Comparison of ENCODE assay signal across 9 cellular contexts in genomic region chr5:168706655-168707069, GRCh38.
DNase-seq lines count a peak whose midpoint lies in the region; ATAC-seq and TF ChIP-seq lines count a peak whose summit lies in the region.
"Had no signal": no experiment of that assay in that cellular context is flagged by ENCODE, and none has a peak within 500 bp of the region (broad histone marks: within the 10 kb centered on the region; RNA-seq: fewer than 3 reads in every experiment).

No MANE protein-coding gene starts in this region.

- H3K9me3 ChIP-seq in AG04450 (ENCODE audit: control insufficient read depth, insufficient read depth, low read length), result no peaks in the 10 kb centered on the region
- H3K9me3 ChIP-seq: suprapubic skin had no signal

- ATAC-seq in GM21786 (IDR thresholded peaks at IDR 0.05; ENCODE audit: unreplicated experiment) (no peak), GM21381 (IDR thresholded peaks at IDR 0.05; ENCODE audit: unreplicated experiment) (no peak)

- no peaks in the 10 kb centered on the region for H3K27me3 ChIP-seq in AG04450 (ENCODE audit: control insufficient read depth, insufficient read depth, low read length)
- H3K27me3 ChIP-seq: suprapubic skin had no signal

- POLR2A ChIA-PET in AG04450 (lab: Yijun Ruan, JAX), result no interaction called here

- TF ChIP-seq CTCF in AG04450 (IDR thresholded peaks at IDR 0.05; ENCODE audit: low read depth, low read length), result peak; percentile 65
- TF ChIP-seq CTCF in GM12874 (IDR thresholded peaks at IDR 0.05; ENCODE audit: insufficient read depth, low read depth, low read length), result peak; percentile 24; the same call in 1 of the 2 replicates

- no peak overlapping the region for H3K27ac ChIP-seq in AG04450 (ENCODE audit: low read depth, low read length)
- H3K27ac ChIP-seq: suprapubic skin had no signal

- DNase-seq in AG04450 (ENCODE audit: low read depth, low spot score) (no peak), NCI-H69 (lab: John Stamatoyannopoulos, UW) (peak; percentile 73), cerebellum (ENCODE audit: low spot score) (peak; percentile 84), lung microvascular endothelial cell (ENCODE audit: low read depth in 2 of 2) (peak; percentile 54 to 81), cortex of kidney (lab: John Stamatoyannopoulos, UW) (no peak)

- no peak overlapping the region for H3K4me3 ChIP-seq in AG04450 (ENCODE audit: low read depth, low read length)
- H3K4me3 ChIP-seq: suprapubic skin had no signal

- CTCF ChIA-PET in AG04450 (lab: Charles Lee), result interaction anchor here (1.4 to 2.2 kb wide), 3 partner anchors 280 to 874 kb away, joined by 5 to 9 read pairs (median 7); no protein-coding TSS in a partner anchor

Comparison
In these comparisons a context has a peak if more than half of its experiments do, and no peak if none do; other contexts are left out.
1. DNase-seq: peak in NCI-H69 (single experiment), cerebellum (single experiment) and lung microvascular endothelial cell (2 of 2); none in AG04450 (single experiment) and cortex of kidney (single experiment).